In genomic region chr3:124985358-124985757, GRCh38 we compare ENCODE assay signal across 11 cellular contexts. TPM values are rescaled to one million over a fixed set of nuclear protein-coding genes. Genes with fewer than 3 reads are reported as not detected.
DNase-seq lines count a peak whose midpoint lies in the region; ATAC-seq and TF ChIP-seq lines count a peak whose summit lies in the region.
"Had no signal": no experiment of that assay in that cellular context is flagged by ENCODE, and none has a peak within 500 bp of the region (broad histone marks: within the 10 kb centered on the region; RNA-seq: fewer than 3 reads in every experiment).

No MANE protein-coding gene starts in this region.

- no peak overlapping the region for H3K4me3 ChIP-seq in fibroblast of villous mesenchyme (ENCODE audit: low read depth, low read length)

- peak; percentile 94 for DNase-seq in ELR (ENCODE audit: low read depth)
- peak; percentile 77 for DNase-seq in RPMI7951 (ENCODE audit: low read depth)
- DNase-seq in fibroblast of villous mesenchyme (ENCODE audit: low read depth) = peak; percentile 94
- no peak for DNase-seq in sciatic nerve (ENCODE audit: low spot score)
- no peak for DNase-seq in NCI-H748 treated with DMSO at 0.1 percent for 48 hours (lab: John Stamatoyannopoulos, UW)
- no peak for DNase-seq in midbrain (lab: John Stamatoyannopoulos, UW)
- DNase-seq: activated effector memory CD4-positive, alpha-beta T cell treated with anti-CD3 and anti-CD28 coated beads, Interleukin-2, amount 50 U/mL, for 16 hours; MM.1S had no signal

- no peak for TF ChIP-seq CTCF in fibroblast of villous mesenchyme (IDR thresholded peaks at IDR 0.05; ENCODE audit: insufficient read depth, low read depth, low read length)

- peak; percentile 77 for ATAC-seq in sciatic nerve
- ATAC-seq in GM18502 (IDR thresholded peaks at IDR 0.05; ENCODE audit: poor library complexity, unreplicated experiment) = no peak
- no peak for ATAC-seq in HG02981 (IDR thresholded peaks at IDR 0.05; ENCODE audit: unreplicated experiment)

- intact Hi-C loops in sciatic nerve (cut with DNase I) = no loop called here

RNA-seq across cellular contexts. Expression of gene MUC13, which starts 50.8 kb away (rescaled TPM):
- total RNA-seq in RPMI7951 (2014; rRNA removed; shearing (Covaris generic)) = not detected in 2 replicates
- 0.32 TPM in 1 of 2 replicates, not detected in the other for total RNA-seq in fibroblast of villous mesenchyme
- not detected for total RNA-seq in sciatic nerve
- total RNA-seq: T-helper 2 cell treated with Interferon-gamma antibody and Interleukin-4, amounts not matched to agents 100 ng/mL and 5 ng/mL, for 36 hours had no signal

Comparison
In these comparisons a context has a peak if more than half of its experiments do, and no peak if none do; other contexts are left out.
1. DNase-seq: peak in ELR (single experiment), RPMI7951 (single experiment) and fibroblast of villous mesenchyme (single experiment); none in sciatic nerve (single experiment), NCI-H748 treated with DMSO at 0.1 percent for 48 hours (single experiment) and midbrain (single experiment).